Comparison of ENCODE assay signal across 25 cellular contexts in genomic region chr10:69766161-69766910, GRCh38. TPM values are rescaled to one million over a fixed set of nuclear protein-coding genes. Genes with fewer than 3 reads are reported as not detected.
DNase-seq lines count a peak whose midpoint lies in the region; ATAC-seq and TF ChIP-seq lines count a peak whose summit lies in the region.
"Had no signal": no experiment of that assay in that cellular context is flagged by ENCODE, and none has a peak within 500 bp of the region (broad histone marks: within the 10 kb centered on the region; RNA-seq: fewer than 3 reads in every experiment).

No MANE protein-coding gene starts in this region.

- no peak overlapping the region for H4K8ac ChIP-seq in neuronal stem cell (ENCODE audit: low read depth, low read length)

- H4K91ac ChIP-seq in neuronal stem cell (ENCODE audit: low read depth, low read length, poor library complexity): no peak overlapping the region

- no peak overlapping the region for H3K4me3 Mint-ChIP-seq in immature natural killer cell
- H3K4me3 Mint-ChIP-seq: CD4-positive, alpha-beta T cell; nephron had no signal

- no peak overlapping the region for H2BK5ac ChIP-seq in neuronal stem cell (ENCODE audit: low read length)

- H3K9me3 Mint-ChIP-seq in immature natural killer cell: no peaks in the 10 kb centered on the region
- H3K9me3 Mint-ChIP-seq: CD4-positive, alpha-beta T cell; nephron had no signal

- TF ChIP-seq CTCF in AG10803 (conservative IDR thresholded peaks at IDR 0.05; ENCODE audit: low read length) (no peak), thyroid gland (IDR thresholded peaks at IDR 0.05) (no peak)

- H3K36me3 ChIP-seq in adipocyte (ENCODE audit: control insufficient read depth, insufficient read depth, low read length, severe bottlenecking) (no peaks in the 10 kb centered on the region), neuronal stem cell (replicated peaks in 1 of 2; ENCODE audit: control insufficient read depth in 2 of 2, insufficient read depth in 2 of 2, low read length in 2 of 2) (no peaks in the 10 kb centered on the region), thyroid gland (no peaks in the 10 kb centered on the region)
- H3K36me3 ChIP-seq: cardiac muscle cell, esophagus squamous epithelium, prostate gland, spleen, uterus had no signal

- H3K4me1 ChIP-seq in adipocyte (ENCODE audit: control insufficient read depth, insufficient read depth, low read length): peaks cover 20% of the 10 kb centered on the region
- H3K4me1 ChIP-seq in neuronal stem cell (ENCODE audit: control insufficient read depth in 2 of 2, insufficient read depth in 1 of 2, low read depth in 1 of 2, low read length in 2 of 2): peaks cover 0 to 10% of the 10 kb centered on the region in 2 donors
- H3K4me1 ChIP-seq in thyroid gland: no peaks in the 10 kb centered on the region
- H3K4me1 ChIP-seq: prostate gland, spleen, uterus had no signal

- H2BK120ac ChIP-seq in neuronal stem cell (ENCODE audit: low read depth, low read length): no peak overlapping the region

- no peak overlapping the region for H3K4me2 ChIP-seq in neuronal stem cell (ENCODE audit: insufficient read depth, low read length, poor library complexity, severe bottlenecking)

- no peak overlapping the region for H2AK5ac ChIP-seq in neuronal stem cell (ENCODE audit: low read depth, low read length)

- H3K27ac ChIP-seq in neuronal stem cell (replicated peaks; ENCODE audit: low read length) (no peak overlapping the region), thyroid gland (no peak overlapping the region)
- H3K27ac ChIP-seq: cardiac muscle cell, prostate gland, RWPE1, spleen, uterus had no signal

- H3K27me3 Mint-ChIP-seq in immature natural killer cell (ENCODE audit: low read depth in 3 of 3): peaks cover under 1 to 9% (median 4%) of the 10 kb centered on the region in 3 donors

- H3K36me3 Mint-ChIP-seq in immature natural killer cell: no peaks in the 10 kb centered on the region

- peaks cover 16 to 20% of the 10 kb centered on the region in 2 donors for H3K4me1 Mint-ChIP-seq in immature natural killer cell

- no peak for TF ChIP-seq POLR2A in thyroid gland (IDR thresholded peaks at IDR 0.05)

- DNase-seq in AG10803 (ENCODE audit: low read depth) (peak; percentile 56), adipocyte (ENCODE audit: low read depth) (peak; percentile 33), Right ventricle myocardium superior (peak; percentile 51), neuronal stem cell (ENCODE audit: low spot score) (no peak), immature natural killer cell (no peak), dermis blood vessel endothelial cell (no peak), NCI-H2107 (lab: John Stamatoyannopoulos, UW) (no peak), thyroid gland (no peak)
- DNase-seq: ACHN; activated CD4-positive, alpha-beta T cell treated with anti-CD3 and anti-CD28 coated beads for 48 hours; activated effector memory CD4-positive, alpha-beta T cell treated with anti-CD3 and anti-CD28 coated beads, Interleukin-2, amount 50 U/mL, for 16 hours; CD4-positive, alpha-beta T cell; DMS79; esophagus squamous epithelium; mesendoderm; MM.1S; NCI-H1694; NCI-H446 treated with DMSO at 0.1 percent for 48 hours; spleen; SW 1271; uterus had no signal

- H2BK12ac ChIP-seq in neuronal stem cell (ENCODE audit: low read length): peak overlapping the region; percentile 26

- H3K27ac Mint-ChIP-seq in immature natural killer cell: no peak overlapping the region
- H3K27ac Mint-ChIP-seq: CD4-positive, alpha-beta T cell had no signal

- H3K4me3 ChIP-seq in AG10803 (ENCODE audit: low read length) (no peak overlapping the region), adipocyte (ENCODE audit: low read length) (no peak overlapping the region), neuronal stem cell (ENCODE audit: low read length in 2 of 2) (no peak overlapping the region), thyroid gland (replicated peaks in 1 of 3) (no peak overlapping the region)
- H3K4me3 ChIP-seq: cardiac muscle cell, esophagus squamous epithelium, prostate gland, spleen, uterus had no signal

- WGBS in neuronal stem cell (ENCODE audit: extremely low coverage in 2 of 2, insufficient read length in 2 of 2, insufficient replicate concordance in 1 of 2), 2 donors: no CpG with 5 or more reads among the region's 10 CpGs
- 73% methylated on average over 10 of the region's 10 CpGs; no CpG with 5 or more reads in 1 of the 2 donors for WGBS in thyroid gland, 2 donors

- peak overlapping the region; percentile 5 for H3K14ac ChIP-seq in neuronal stem cell (ENCODE audit: low read length)

- ATAC-seq in Right ventricle myocardium superior (ENCODE audit: poor library complexity): peak; percentile 78

- intact Hi-C loops in Right ventricle myocardium superior (cut with DNase I): no loop called here
- intact Hi-C loops in thyroid gland (cut with DNase I): no loop called here

- no peak overlapping the region for H2AFZ ChIP-seq in neuronal stem cell (ENCODE audit: low read length)

- H3K9ac ChIP-seq in adipocyte (ENCODE audit: low read length): no peak overlapping the region
- no peak overlapping the region for H3K9ac ChIP-seq in neuronal stem cell (ENCODE audit: low read depth, low read length, poor library complexity)

- peak overlapping the region; percentile 24 for H3K18ac ChIP-seq in neuronal stem cell (ENCODE audit: low read length)

- H3K27me3 ChIP-seq in adipocyte (replicated peaks; ENCODE audit: control insufficient read depth, insufficient read depth, low read length): peaks cover 37% of the 10 kb centered on the region
- H3K27me3 ChIP-seq in neuronal stem cell (ENCODE audit: control insufficient read depth in 3 of 3, insufficient read depth in 3 of 3, low read depth in 1 of 3, low read length in 3 of 3): peaks cover 0 to 9% (median 0%) of the 10 kb centered on the region in 3 experiments
- H3K27me3 ChIP-seq in thyroid gland: no peaks in the 10 kb centered on the region
- H3K27me3 ChIP-seq: cardiac muscle cell, uterus had no signal

- H3K79me1 ChIP-seq in neuronal stem cell (ENCODE audit: low read depth, low read length): no peaks in the 10 kb centered on the region

- no peak overlapping the region for H3K4ac ChIP-seq in neuronal stem cell (ENCODE audit: low read length)

- H3K23ac ChIP-seq in neuronal stem cell (ENCODE audit: low read depth, low read length, poor library complexity): peak overlapping the region; percentile 19

- H3K9me3 ChIP-seq in adipocyte (ENCODE audit: control insufficient read depth, low read length): no peaks in the 10 kb centered on the region
- H3K9me3 ChIP-seq in neuronal stem cell (replicated peaks in 1 of 2; ENCODE audit: control insufficient read depth in 2 of 2, insufficient read depth in 1 of 2, low read depth in 1 of 2, low read length in 2 of 2): no peaks in the 10 kb centered on the region
- H3K9me3 ChIP-seq in thyroid gland: no peaks in the 10 kb centered on the region
- H3K9me3 ChIP-seq: esophagus squamous epithelium, prostate gland, spleen, uterus had no signal

- H2BK15ac ChIP-seq in neuronal stem cell (ENCODE audit: low read length): no peak overlapping the region

RNA-seq across cellular contexts. Expression of gene COL13A1, which starts 35.4 kb away (rescaled TPM):
- 0.89 TPM for total RNA-seq in Right ventricle myocardium superior
- 4.7 TPM for polyA plus RNA-seq in neuronal stem cell (2013, experiment 1 of 2)
- 5.0 TPM for polyA plus RNA-seq in neuronal stem cell (2013, experiment 2 of 2)
- 1 to 10 TPM; 1.0 to 6.0 (median 1.6) TPM for polyA plus RNA-seq in immature natural killer cell
- 5.3 and 6.6 TPM in 2 replicates for total RNA-seq in dermis blood vessel endothelial cell
- 1 to 10 TPM in 1 of 4 donors, under 1 TPM in 3; 0.22 to 2.4 (median 0.41) TPM for total RNA-seq in thyroid gland
- total RNA-seq: CD4-positive, alpha-beta T cell had no signal

Comparison
In these comparisons a context has a peak if more than half of its experiments do, and no peak if none do; other contexts are left out.
1. DNase-seq: peak in AG10803 (single experiment), adipocyte (single experiment) and Right ventricle myocardium superior (single experiment); none in neuronal stem cell (single experiment), immature natural killer cell (0 of 3), dermis blood vessel endothelial cell (single experiment), NCI-H2107 (single experiment) and thyroid gland (0 of 2).